In genomic region chr17:78263736-78264340, GRCh38 we compare ENCODE assay signal across 1 cellular context.
TF ChIP-seq lines count a peak whose summit lies in the region.

No MANE protein-coding gene starts in this region.

TF ChIP-seq in H1, 55 proteins besides CTCF, POLR2A, EP300 and RAD21:
- no peak for TF ChIP-seq ATF2 (IDR thresholded peaks at IDR 0.05; ENCODE audit: low read length)
- no peak for TF ChIP-seq PHF8 (conservative IDR thresholded peaks at IDR 0.05; ENCODE audit: low read depth, low read length)
- TF ChIP-seq EZH2 (IDR thresholded peaks at IDR 0.05; ENCODE audit: low read depth, low read length, severe bottlenecking) = no peak
- TF ChIP-seq BRCA1 (IDR thresholded peaks at IDR 0.05; ENCODE audit: low read depth, low read length) = no peak
- TF ChIP-seq RNF2 (IDR thresholded peaks at IDR 0.05; ENCODE audit: borderline replicate concordance, low read depth, low read length, missing control alignments, poor library complexity, severe bottlenecking) = no peak
- no peak for TF ChIP-seq HDAC2 (IDR thresholded peaks at IDR 0.05; ENCODE audit: borderline replicate concordance in 1 of 2, low read depth in 2 of 2, low read length in 2 of 2)
TF ChIP-seq in H1: peak in this region for 0.
